8 cellular contexts compared by ENCODE assay signal in genomic region chr1:160376525-160377131, GRCh38. TPM values are rescaled to one million over a fixed set of nuclear protein-coding genes. Genes with fewer than 3 reads are reported as not detected.
A peak's percentile ranks its signal among the peaks of the same experiment; 100 is the strongest.
DNase-seq lines count a peak whose midpoint lies in the region; ATAC-seq, FAIRE-seq and TF ChIP-seq lines count a peak whose summit lies in the region.

No MANE protein-coding gene starts in this region.

- H3K4me3 ChIP-seq in BLaER1 treated with 17β-estradiol and CSF1 and Interleukin-3, amounts not matched to agents 10 nM and 100 nM, result peak overlapping the region in 6 of 10 experiments; percentile 21 to 60 (median 40); a peak in 10 of 20 replicates
- no peak overlapping the region for H3K4me3 ChIP-seq in Panc1 (ENCODE audit: low read depth in 2 of 2, low read length in 2 of 2)

- TF ChIP-seq CTCF in Panc1 (IDR thresholded peaks at IDR 0.05), result peak; percentile 97

- H3K4me2 ChIP-seq in BLaER1 treated with 17β-estradiol and CSF1 and Interleukin-3, amounts not matched to agents 10 nM and 100 nM, result peak overlapping the region; percentile 87 to 98 (median 92)

- peak; percentile 91 for FAIRE-seq in GM18507 (lab: Jason Lieb, UNC)

- H3K4me1 ChIP-seq in BLaER1 treated with 17β-estradiol and CSF1 and Interleukin-3, amounts not matched to agents 10 nM and 100 nM, result peaks cover 28 to 53% (median 32%) of the 10 kb centered on the region in 10 experiments
- H3K4me1 ChIP-seq in Panc1 (ENCODE audit: control insufficient read depth, insufficient read depth, low read length), result no peaks in the 10 kb centered on the region

- H4K20me1 ChIP-seq in BLaER1 treated with 17β-estradiol and CSF1 and Interleukin-3, amounts not matched to agents 10 nM and 100 nM, result no peaks in the 10 kb centered on the region

- no TSS peak for BruUV-seq in Panc1 (replicated peaks; lab: Mats Ljungman, UMichigan)

- CTCF ChIA-PET in Panc1 (lab: Charles Lee), result interaction anchor here (1.0 to 1.5 kb wide), 7 partner anchors 18 to 273 kb away, joined by 3 to 8 read pairs (median 4); no protein-coding TSS in a partner anchor

- in situ Hi-C loops in Panc1 (cut with HindIII; ENCODE audit: low pct_unique_long_range_greater_than_20kb, low sequenced_read_pairs), result no loop called here

- peak overlapping the region in 9 of 11 experiments; percentile 67 to 86 (median 82); a peak in 15 of 22 replicates for H3K27ac ChIP-seq in BLaER1 treated with 17β-estradiol and CSF1 and Interleukin-3, amounts not matched to agents 10 nM and 100 nM
- H3K27ac ChIP-seq in Panc1 (ENCODE audit: low read length) (no peak overlapping the region), caudate nucleus (ENCODE audit: low read depth, low read length) (no peak overlapping the region)

- H3K9ac ChIP-seq in BLaER1 treated with 17β-estradiol and CSF1 and Interleukin-3, amounts not matched to agents 10 nM and 100 nM, result peak overlapping the region; percentile 31 to 79 (median 73); a peak in 19 of 22 replicates

- peak; percentile 87 for ATAC-seq in Panc1
- no peak for ATAC-seq in HG03521 (IDR thresholded peaks at IDR 0.05; ENCODE audit: unreplicated experiment)

- no peaks in the 10 kb centered on the region for H3K36me3 ChIP-seq in BLaER1 treated with 17β-estradiol and CSF1 and Interleukin-3, amounts not matched to agents 10 nM and 100 nM
- H3K36me3 ChIP-seq in Panc1 (ENCODE audit: control insufficient read depth, insufficient read depth, low read length), result no peaks in the 10 kb centered on the region

- no peaks in the 10 kb centered on the region for H3K9me3 ChIP-seq in BLaER1 treated with 17β-estradiol and CSF1 and Interleukin-3, amounts not matched to agents 10 nM and 100 nM (replicated peaks in 1 of 11)
- no peaks in the 10 kb centered on the region for H3K9me3 ChIP-seq in Panc1 (ENCODE audit: control insufficient read depth, insufficient read depth, low read depth, low read length)

- peak; percentile 40 for DNase-seq in GM18507 (ENCODE audit: extremely low spot score, insufficient read length, low read depth)
- peak; percentile 63 for DNase-seq in LHCN-M2 (ENCODE audit: low read depth)
- DNase-seq in Panc1 (ENCODE audit: low read depth, low spot score), result peak; percentile 63
- peak in 37 of 61 donors; percentile 6 to 80 (median 36) for DNase-seq in caudate nucleus (lab: John Stamatoyannopoulos, UW)
- DNase-seq in iris pigment epithelial cell (ENCODE audit: low read depth), result peak; percentile 76
- DNase-seq in smooth muscle cell of the brain vasculature (ENCODE audit: low read depth, low spot score), result peak; percentile 31

- intact Hi-C loops in Panc1 (cut with micrococcal nuclease; ENCODE audit: unreplicated experiment), result loop anchor here (2.0 kb wide), 1 partner anchor 276 kb away; no protein-coding TSS in a partner anchor

- H3K27me3 ChIP-seq in BLaER1 treated with 17β-estradiol and CSF1 and Interleukin-3, amounts not matched to agents 10 nM and 100 nM, result no peaks in the 10 kb centered on the region
- no peaks in the 10 kb centered on the region for H3K27me3 ChIP-seq in Panc1 (ENCODE audit: control insufficient read depth, insufficient read depth, low read length)

- POLR2A ChIA-PET in Panc1 (lab: Charles Lee), result no interaction called here

RNA-seq across cellular contexts. Expression of gene NHLH1, which starts 9.8 kb away (rescaled TPM):
- total RNA-seq in LHCN-M2 (2014; rRNA removed) (0.13 TPM in 1 of 2 replicates, not detected in the other), Panc1 (2021; ENCODE audit: unreplicated experiment) (0.18 TPM)
- polyA plus RNA-seq in LHCN-M2 (2012), result 0.04 TPM
- 0.15 TPM for polyA plus RNA-seq in Panc1 (2012; ENCODE audit: insufficient read length)

RNA-seq across cellular contexts. Expression of gene VANGL2, which starts 23.7 kb away (rescaled TPM):
- total RNA-seq in LHCN-M2 (2014; rRNA removed) (under 0.01 TPM in 1 of 2 replicates, not detected in the other), Panc1 (2021; ENCODE audit: unreplicated experiment) (0.10 TPM)
- 0.32 TPM for polyA plus RNA-seq in LHCN-M2 (2012)
- polyA plus RNA-seq in Panc1 (2012; ENCODE audit: insufficient read length), result 0.08 TPM

RNA-seq across cellular contexts. Expression of gene NCSTN, which starts 33.4 kb away (rescaled TPM):
- total RNA-seq in LHCN-M2 (2014; rRNA removed) (82.5 and 95.6 TPM in 2 replicates), Panc1 (2021; ENCODE audit: unreplicated experiment) (93.7 TPM)
- 66.3 TPM for polyA plus RNA-seq in LHCN-M2 (2012)
- polyA plus RNA-seq in Panc1 (2012; ENCODE audit: insufficient read length), result 81.3 TPM

RNA-seq across cellular contexts. Expression of gene COPA, which starts 33.6 kb away (rescaled TPM):
- total RNA-seq in LHCN-M2 (2014; rRNA removed) (130 and 149 TPM in 2 replicates), Panc1 (2021; ENCODE audit: unreplicated experiment) (118 TPM)
- 127 TPM for polyA plus RNA-seq in LHCN-M2 (2012)
- polyA plus RNA-seq in Panc1 (2012; ENCODE audit: insufficient read length), result 96.0 TPM

Comparison
In these comparisons a context has a peak if more than half of its experiments do, and no peak if none do; other contexts are left out.
1. H3K27ac ChIP-seq: peak in BLaER1 treated with 17β-estradiol and CSF1 and Interleukin-3, amounts not matched to agents 10 nM and 100 nM (9 of 11); none in Panc1 (single experiment) and caudate nucleus (single experiment).
2. H3K4me3 ChIP-seq: peak in BLaER1 treated with 17β-estradiol and CSF1 and Interleukin-3, amounts not matched to agents 10 nM and 100 nM (6 of 10); none in Panc1 (0 of 2).
3. Peak in every context shown above with its lines, with median percentiles within 50 percentile points of each other: DNase-seq.